1 cellular context compared by ENCODE assay signal in genomic region chr6:106890447-106890846, GRCh38.
TF ChIP-seq lines count a peak whose summit lies in the region.

No MANE protein-coding gene starts in this region.

TF ChIP-seq in H1, 55 proteins besides CTCF, POLR2A, EP300 and RAD21 (continued from another document):
- no peak for TF ChIP-seq BRCA1 (IDR thresholded peaks at IDR 0.05; ENCODE audit: low read depth, low read length)
- no peak for TF ChIP-seq KDM4A (IDR thresholded peaks at IDR 0.05; ENCODE audit: low read depth, low read length, severe bottlenecking)
- TF ChIP-seq CTBP2 (IDR thresholded peaks at IDR 0.05; ENCODE audit: borderline replicate concordance, insufficient read depth, insufficient read length, low read length): no peak
